21 cellular contexts compared by ENCODE assay signal in genomic region chr6:162934844-162935243, GRCh38.
DNase-seq lines count a peak whose midpoint lies in the region; ATAC-seq, FAIRE-seq and TF ChIP-seq lines count a peak whose summit lies in the region.
"Had no signal": no experiment of that assay in that cellular context is flagged by ENCODE, and none has a peak within 500 bp of the region (broad histone marks: within the 10 kb centered on the region; RNA-seq: fewer than 3 reads in every experiment).

No MANE protein-coding gene starts in this region.

- DNase-seq in K562 (ENCODE audit: extremely low read depth in 1 of 4, low spot score in 3 of 4): no peak
- no peak for DNase-seq in neural crest cell (ENCODE audit: low read depth, low spot score)
- no peak for DNase-seq in NCI-H1417 (lab: John Stamatoyannopoulos, UW)
- no peak for DNase-seq in T-helper 17 cell
- DNase-seq: AML-193; Caco-2; Calu3; CD4-positive, alpha-beta T cell; CD8-positive, alpha-beta T cell; DMS79 treated with DMSO at 0.1 percent for 48 hours; GF-D8 had no signal

- H3K36me3 ChIP-seq in HEK293 (ENCODE audit: control insufficient read depth in 2 of 2, insufficient read depth in 1 of 2, low read length in 2 of 2) (no peaks in the 10 kb centered on the region), K562 (ENCODE audit: control insufficient read depth, insufficient read depth, low read length) (no peaks in the 10 kb centered on the region)
- H3K36me3 ChIP-seq: BLaER1 treated with 17β-estradiol and CSF1 and Interleukin-3, amounts not matched to agents 10 nM and 100 nM had no signal

- H3K4me3 Mint-ChIP-seq in neural crest cell: no peak overlapping the region
- H3K4me3 Mint-ChIP-seq in T-helper 17 cell: no peak overlapping the region
- H3K4me3 Mint-ChIP-seq: B cell; CD4-positive, alpha-beta T cell; CD8-positive, alpha-beta T cell had no signal

- H3K36me3 Mint-ChIP-seq in neural crest cell (ENCODE audit: low read depth): peaks cover 15% of the 10 kb centered on the region
- H3K36me3 Mint-ChIP-seq in T-helper 17 cell (ENCODE audit: low read depth): no peaks in the 10 kb centered on the region
- H3K36me3 Mint-ChIP-seq: CD8-positive, alpha-beta T cell had no signal

- H3K9me3 ChIP-seq in HEK293 (ENCODE audit: control insufficient read depth, insufficient read depth, low read depth, low read length) (no peaks in the 10 kb centered on the region), K562 (replicated peaks; ENCODE audit: control insufficient read depth, insufficient read depth, low read depth, low read length) (no peaks in the 10 kb centered on the region), T-helper 17 cell (ENCODE audit: control insufficient read depth, low read length, poor library complexity, severe bottlenecking) (no peaks in the 10 kb centered on the region)
- H3K9me3 ChIP-seq: A549, Caco-2 had no signal

- BruUV-seq in K562 (replicated peaks; lab: Mats Ljungman, UMichigan): no TSS peak

- H3K27ac ChIP-seq in HEK293 (ENCODE audit: extremely low read depth, low read depth, low read length) (no peak overlapping the region), K562 (ENCODE audit: extremely low read depth, low read depth, low read length) (no peak overlapping the region)
- H3K27ac ChIP-seq: 22Rv1; A549; BLaER1 treated with 17β-estradiol and CSF1 and Interleukin-3, amounts not matched to agents 10 nM and 100 nM; C4-2B had no signal

- H3K27ac Mint-ChIP-seq in neural crest cell (ENCODE audit: unreplicated experiment) (peak overlapping the region; percentile 70), T-helper 17 cell (no peak overlapping the region)
- H3K27ac Mint-ChIP-seq: B cell; CD4-positive, alpha-beta T cell; CD8-positive, alpha-beta T cell had no signal

- no peaks in the 10 kb centered on the region for H3K9me1 ChIP-seq in K562 (ENCODE audit: control insufficient read depth, insufficient read depth, low read length)

- intact Hi-C loops in K562 (cut with micrococcal nuclease): no loop called here

- H3K27me3 ChIP-seq in K562 (ENCODE audit: control insufficient read depth in 2 of 2, insufficient read depth in 2 of 2, low read length in 2 of 2): no peaks in the 10 kb centered on the region
- H3K27me3 ChIP-seq: BLaER1 treated with 17β-estradiol and CSF1 and Interleukin-3, amounts not matched to agents 10 nM and 100 nM had no signal

- H3K4me2 ChIP-seq in K562 (ENCODE audit: insufficient read depth, low read length): no peak overlapping the region
- H3K4me2 ChIP-seq: A549; BLaER1 treated with 17β-estradiol and CSF1 and Interleukin-3, amounts not matched to agents 10 nM and 100 nM had no signal

- H3K27me3 Mint-ChIP-seq in neural crest cell (ENCODE audit: low read depth) (no peaks in the 10 kb centered on the region), T-helper 17 cell (no peaks in the 10 kb centered on the region)
- H3K27me3 Mint-ChIP-seq: B cell; CD4-positive, alpha-beta T cell had no signal

- POLR2A ChIA-PET in HEK293 (lab: Yijun Ruan, JAX): no interaction called here
- POLR2A ChIA-PET in K562 (lab: Yijun Ruan, JAX): no interaction called here

- 0% methylated on average over 1 of the region's 1 CpG for WGBS in K562 (ENCODE audit: insufficient coverage, low coverage, missing lambda C conversion rate)

- H3K9ac ChIP-seq in K562 (ENCODE audit: insufficient read depth in 1 of 2, low read depth in 2 of 2, low read length in 2 of 2): no peak overlapping the region
- H3K9ac ChIP-seq: BLaER1 treated with 17β-estradiol and CSF1 and Interleukin-3, amounts not matched to agents 10 nM and 100 nM had no signal

- ATAC-seq in K562 (no peak), T-helper 17 cell (no peak)
- ATAC-seq: A549; CD8-positive, alpha-beta T cell had no signal

- in situ Hi-C loops in K562 (cut with MboI): no loop called here

- FAIRE-seq in K562 (lab: Jason Lieb, UNC): no peak
- FAIRE-seq: A549, D721Med, G401.6, GM12891, GM19239 had no signal

- TF ChIP-seq CTCF in HEK293 (tag by site-specific recombination; IDR thresholded peaks at IDR 0.05): no peak
- no peak for TF ChIP-seq CTCF in K562 (IDR thresholded peaks at IDR 0.05 in 2 of 3, conservative IDR thresholded peaks at IDR 0.05 in 1 of 3; ENCODE audit: insufficient read depth in 2 of 3, low read depth in 1 of 3, low read length in 3 of 3)
- no peak for TF ChIP-seq CTCF in neural crest cell (conservative IDR thresholded peaks at IDR 0.05)

- H3K4me1 Mint-ChIP-seq in neural crest cell (no peaks in the 10 kb centered on the region), T-helper 17 cell (no peaks in the 10 kb centered on the region)
- H3K4me1 Mint-ChIP-seq: B cell had no signal

- H4K20me1 ChIP-seq in K562 (replicated peaks; ENCODE audit: control insufficient read depth, insufficient read depth, low read length): no peaks in the 10 kb centered on the region
- H4K20me1 ChIP-seq: BLaER1 treated with 17β-estradiol and CSF1 and Interleukin-3, amounts not matched to agents 10 nM and 100 nM had no signal

- H2AFZ ChIP-seq in K562 (ENCODE audit: low read depth, low read length): no peak overlapping the region

- TF ChIP-seq POLR2A in K562 (conservative IDR thresholded peaks at IDR 0.05): no peak

- CTCF ChIA-PET in HEK293 (lab: Yijun Ruan, JAX) (no interaction called here), K562 (lab: Yijun Ruan, JAX; ENCODE audit: low intra/inter-chr PET ratio) (interaction anchor here (0.5 kb wide), 1 partner anchor 767 kb away, joined by 4 read pairs; no protein-coding TSS in a partner anchor)

- H3K4me1 ChIP-seq in HEK293 (ENCODE audit: control insufficient read depth, insufficient read depth, low read length) (no peaks in the 10 kb centered on the region), K562 (replicated peaks in 1 of 2; ENCODE audit: control insufficient read depth in 2 of 2, insufficient read depth in 2 of 2, low read length in 2 of 2) (no peaks in the 10 kb centered on the region)
- H3K4me1 ChIP-seq: A549; BLaER1 treated with 17β-estradiol and CSF1 and Interleukin-3, amounts not matched to agents 10 nM and 100 nM; Caco-2 had no signal

- H3K9me3 Mint-ChIP-seq in neural crest cell: peaks cover 24% of the 10 kb centered on the region

- H3K4me3 ChIP-seq in HEK293 (ENCODE audit: low read depth, low read length) (no peak overlapping the region), K562 (no peak overlapping the region)
- H3K4me3 ChIP-seq: A549; BLaER1 treated with 17β-estradiol and CSF1 and Interleukin-3, amounts not matched to agents 10 nM and 100 nM had no signal

- no peaks in the 10 kb centered on the region for H3K79me2 ChIP-seq in K562 (ENCODE audit: control insufficient read depth, insufficient read depth, low read length)

- TF ChIP-seq RAD21 in K562 (CRISPR knock-in tag; conservative IDR thresholded peaks at IDR 0.05 in 1 of 2, IDR thresholded peaks at IDR 0.05 in 1 of 2): no peak

- TF ChIP-seq EP300 in K562 (IDR thresholded peaks at IDR 0.05; ENCODE audit: low read length): no peak

TF ChIP-seq in HEK293, 187 proteins besides CTCF, POLR2A, EP300 and RAD21 (continues in another document):
- TF ChIP-seq ZNF174 (tag by site-specific recombination; IDR thresholded peaks at IDR 0.05) (no peak), ZNF791 (tag by site-specific recombination; IDR thresholded peaks at IDR 0.05) (peak; percentile 93), ZBTB7A (tag by site-specific recombination; IDR thresholded peaks at IDR 0.05; ENCODE audit: low read depth) (no peak), ZNF670 (tag by site-specific recombination; IDR thresholded peaks at IDR 0.05; ENCODE audit: low read depth) (no peak)
- TF ChIP-seq, protein P1, sequence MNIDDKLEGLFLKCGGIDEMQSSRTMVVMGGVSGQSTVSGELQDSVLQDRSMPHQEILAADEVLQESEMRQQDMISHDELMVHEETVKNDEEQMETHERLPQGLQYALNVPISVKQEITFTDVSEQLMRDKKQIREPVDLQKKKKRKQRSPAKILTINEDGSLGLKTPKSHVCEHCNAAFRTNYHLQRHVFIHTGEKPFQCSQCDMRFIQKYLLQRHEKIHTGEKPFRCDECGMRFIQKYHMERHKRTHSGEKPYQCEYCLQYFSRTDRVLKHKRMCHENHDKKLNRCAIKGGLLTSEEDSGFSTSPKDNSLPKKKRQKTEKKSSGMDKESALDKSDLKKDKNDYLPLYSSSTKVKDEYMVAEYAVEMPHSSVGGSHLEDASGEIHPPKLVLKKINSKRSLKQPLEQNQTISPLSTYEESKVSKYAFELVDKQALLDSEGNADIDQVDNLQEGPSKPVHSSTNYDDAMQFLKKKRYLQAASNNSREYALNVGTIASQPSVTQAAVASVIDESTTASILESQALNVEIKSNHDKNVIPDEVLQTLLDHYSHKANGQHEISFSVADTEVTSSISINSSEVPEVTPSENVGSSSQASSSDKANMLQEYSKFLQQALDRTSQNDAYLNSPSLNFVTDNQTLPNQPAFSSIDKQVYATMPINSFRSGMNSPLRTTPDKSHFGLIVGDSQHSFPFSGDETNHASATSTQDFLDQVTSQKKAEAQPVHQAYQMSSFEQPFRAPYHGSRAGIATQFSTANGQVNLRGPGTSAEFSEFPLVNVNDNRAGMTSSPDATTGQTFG (tag by site-specific recombination; IDR thresholded peaks at IDR 0.05; ENCODE audit: borderline replicate concordance): no peak

TF ChIP-seq in K562, 482 proteins besides CTCF, POLR2A, EP300 and RAD21:
- TF ChIP-seq KLF16 (IDR thresholded peaks at IDR 0.05) (no peak), ZNF77 (CRISPR knock-in tag; IDR thresholded peaks at IDR 0.05) (no peak), ZFP1 (CRISPR knock-in tag; IDR thresholded peaks at IDR 0.05) (peak; percentile 36; the same call in 1 of the 2 replicates)

Comparison
In these comparisons a context has a peak if more than half of its experiments do, and no peak if none do; other contexts are left out.
1. Of the 44 proteins assayed by ChIP-seq in both K562 and HEK293: peak only in K562: none; only in HEK293: SETDB1 and TRIM28; in both: none; in neither: 42.